ENCODE assay signal across 13 cellular contexts in genomic region chr13:76009491-76009890, GRCh38.
DNase-seq lines count a peak whose midpoint lies in the region; ATAC-seq and TF ChIP-seq lines count a peak whose summit lies in the region.
"Had no signal": no experiment of that assay in that cellular context is flagged by ENCODE, and none has a peak within 500 bp of the region (broad histone marks: within the 10 kb centered on the region; RNA-seq: fewer than 3 reads in every experiment).

No MANE protein-coding gene starts in this region.

- no peak for TF ChIP-seq CTCF in brain microvascular endothelial cell (IDR thresholded peaks at IDR 0.05; ENCODE audit: low read depth, low read length, missing control alignments)
- no peak for TF ChIP-seq CTCF in left lung (IDR thresholded peaks at IDR 0.05)

- no peaks in the 10 kb centered on the region for H3K36me3 ChIP-seq in brain microvascular endothelial cell (replicated peaks)
- H3K36me3 ChIP-seq in left lung = no peaks in the 10 kb centered on the region

- H3K4me3 Mint-ChIP-seq in activated T-helper 2 cell treated with anti-CD3 and anti-CD28 coated beads, Interferon-gamma antibody, Interleukin-2, Interleukin-4, amounts not matched to agents 10 μg/mL and 5 μg/mL and 100 μg/mL, durations not matched to agents 14 hours and 24 hours and 36 hours (ENCODE audit: low read depth) = no peak overlapping the region
- H3K4me3 Mint-ChIP-seq: memory B cell, T-helper 17 cell had no signal

- H3K27me3 Mint-ChIP-seq in activated T-helper 2 cell treated with anti-CD3 and anti-CD28 coated beads, Interferon-gamma antibody, Interleukin-2, Interleukin-4, amounts not matched to agents 10 μg/mL and 5 μg/mL and 100 μg/mL, durations not matched to agents 14 hours and 24 hours and 36 hours (ENCODE audit: low read depth) = no peaks in the 10 kb centered on the region

- no peaks in the 10 kb centered on the region for H3K36me3 Mint-ChIP-seq in activated T-helper 2 cell treated with anti-CD3 and anti-CD28 coated beads, Interferon-gamma antibody, Interleukin-2, Interleukin-4, amounts not matched to agents 10 μg/mL and 5 μg/mL and 100 μg/mL, durations not matched to agents 14 hours and 24 hours and 36 hours (ENCODE audit: low read depth)
- H3K36me3 Mint-ChIP-seq: memory B cell had no signal

- H3K4me3 ChIP-seq in brain microvascular endothelial cell (ENCODE audit: low read depth, low read length) = no peak overlapping the region
- no peak overlapping the region for H3K4me3 ChIP-seq in left lung

- no peak overlapping the region for H3K27ac Mint-ChIP-seq in activated T-helper 2 cell treated with anti-CD3 and anti-CD28 coated beads, Interferon-gamma antibody, Interleukin-2, Interleukin-4, amounts not matched to agents 10 μg/mL and 5 μg/mL and 100 μg/mL, durations not matched to agents 14 hours and 24 hours and 36 hours
- H3K27ac Mint-ChIP-seq: memory B cell, T-helper 17 cell had no signal

- H3K4me1 ChIP-seq in left lung = peaks cover 0 to 5% of the 10 kb centered on the region in 2 donors

- no peaks in the 10 kb centered on the region for H3K27me3 ChIP-seq in brain microvascular endothelial cell (replicated peaks)
- H3K27me3 ChIP-seq in left lung = no peaks in the 10 kb centered on the region

- no peaks in the 10 kb centered on the region for H3K9me3 Mint-ChIP-seq in activated T-helper 2 cell treated with anti-CD3 and anti-CD28 coated beads, Interferon-gamma antibody, Interleukin-2, Interleukin-4, amounts not matched to agents 10 μg/mL and 5 μg/mL and 100 μg/mL, durations not matched to agents 14 hours and 24 hours and 36 hours
- H3K9me3 Mint-ChIP-seq: memory B cell had no signal

- intact Hi-C loops in cardiac septum (cut with DNase I) (no loop called here), left lung (cut with DNase I) (no loop called here)
- intact Hi-C loops in activated T-helper 2 cell treated with anti-CD3 and anti-CD28 coated beads, Interferon-gamma antibody, Interleukin-2, Interleukin-4, amounts not matched to agents 10 μg/mL and 5 μg/mL and 100 μg/mL, durations not matched to agents 14 hours and 24 hours and 36 hours (cut with micrococcal nuclease) = no loop called here

- H3K4me1 Mint-ChIP-seq in activated T-helper 2 cell treated with anti-CD3 and anti-CD28 coated beads, Interferon-gamma antibody, Interleukin-2, Interleukin-4, amounts not matched to agents 10 μg/mL and 5 μg/mL and 100 μg/mL, durations not matched to agents 14 hours and 24 hours and 36 hours (ENCODE audit: low read depth) = no peaks in the 10 kb centered on the region
- H3K4me1 Mint-ChIP-seq: memory B cell, T-helper 17 cell had no signal

- no peaks in the 10 kb centered on the region for H3K9me3 ChIP-seq in left lung

- DNase-seq in brain microvascular endothelial cell = peak; percentile 24
- DNase-seq in AG08395 (ENCODE audit: low spot score) = no peak
- DNase-seq in cardiac septum (ENCODE audit: low spot score) = no peak
- DNase-seq in left lung = no peak
- DNase-seq in activated T-helper 2 cell treated with anti-CD3 and anti-CD28 coated beads, Interferon-gamma antibody, Interleukin-2, Interleukin-4, amounts not matched to agents 10 μg/mL and 5 μg/mL and 100 μg/mL, durations not matched to agents 14 hours and 24 hours and 36 hours (ENCODE audit: low spot score) = no peak
- DNase-seq: activated CD4-positive, alpha-beta T cell treated with anti-CD3 and anti-CD28 coated beads, Interleukin-2, amount 50 U/mL, for 4 hours; activated effector memory CD4-positive, alpha-beta T cell treated with Interleukin-2 at 50 U/mL for 16 hours; NCI-H446 treated with DMSO at 0.1 percent for 48 hours; occipital lobe; T-helper 17 cell had no signal

- in situ Hi-C loops in brain microvascular endothelial cell (cut with HindIII; ENCODE audit: low pct_ligation_motif_present, low sequenced_read_pairs) = no loop called here

- ATAC-seq in GM19452 (IDR thresholded peaks at IDR 0.05; ENCODE audit: unreplicated experiment) (peak; percentile 54), HG03378 (IDR thresholded peaks at IDR 0.05; ENCODE audit: unreplicated experiment) (peak; percentile 76), left lung (no peak)
- ATAC-seq: T-helper 17 cell had no signal

- H3K27ac ChIP-seq in brain microvascular endothelial cell (no peak overlapping the region), left lung (no peak overlapping the region)
